2 cellular contexts compared by ENCODE assay signal in genomic region chr12:12723681-12724420, GRCh38.
A peak's percentile ranks its signal among the peaks of the same experiment; 100 is the strongest.
TF ChIP-seq lines count a peak whose summit lies in the region.

No MANE protein-coding gene starts in this region.

TF ChIP-seq in SK-N-SH, 30 proteins besides CTCF, POLR2A, EP300 and RAD21:
- TF ChIP-seq RXRA (IDR thresholded peaks at IDR 0.05; ENCODE audit: borderline replicate concordance, low read depth) (no peak), YY1 (IDR thresholded peaks at IDR 0.05; ENCODE audit: low read depth) (no peak), MXI1 (IDR thresholded peaks at IDR 0.05; ENCODE audit: low read depth, low read length) (peak; percentile 65), FOXM1 (IDR thresholded peaks at IDR 0.05; ENCODE audit: low read depth) (no peak), TAF1 (IDR thresholded peaks at IDR 0.05; ENCODE audit: borderline replicate concordance, low read depth, low read length) (peak; percentile 28; the same call in 1 of the 2 replicates), MAX (IDR thresholded peaks at IDR 0.05; ENCODE audit: low read depth) (peak; percentile 49; the same call in 1 of the 2 replicates), PBX3 (IDR thresholded peaks at IDR 0.05) (no peak)

TF ChIP-seq in K562, 482 proteins besides CTCF, POLR2A, EP300 and RAD21 (continues in another document):
- TF ChIP-seq CCNT2 (IDR thresholded peaks at IDR 0.05; ENCODE audit: borderline replicate concordance, extremely low read depth, insufficient read length, low read depth, low read length) (peak; percentile 48), ERF (CRISPR knock-in tag; IDR thresholded peaks at IDR 0.05) (0 out of 2 replicates have a peak, but pooled peaks have one; percentile 58), ZNF518B (CRISPR knock-in tag; IDR thresholded peaks at IDR 0.05) (no peak), GATAD2B (IDR thresholded peaks at IDR 0.05; ENCODE audit: borderline replicate concordance) (no peak), SAFB (IDR thresholded peaks at IDR 0.05; ENCODE audit: borderline replicate concordance, low read depth, low read length) (peak; percentile 63; the same call in 1 of the 2 replicates), MIER1 (IDR thresholded peaks at IDR 0.05; ENCODE audit: low read depth) (no peak), SMAD4 (CRISPR knock-in tag; conservative IDR thresholded peaks at IDR 0.05) (peak; percentile 35; the same call in 1 of the 2 replicates), MCM2 (IDR thresholded peaks at IDR 0.05; ENCODE audit: low read depth) (no peak), ZNF23 (CRISPR knock-in tag; IDR thresholded peaks at IDR 0.05) (no peak), ZNF436 (CRISPR knock-in tag; IDR thresholded peaks at IDR 0.05) (no peak), MAFG (tag; conservative IDR thresholded peaks at IDR 0.05) (no peak), KAT7 (CRISPR knock-in tag; IDR thresholded peaks at IDR 0.05; ENCODE audit: borderline replicate concordance) (0 out of 2 replicates have a peak, but pooled peaks have one; percentile 68), NONO (IDR thresholded peaks at IDR 0.05; ENCODE audit: low read depth in 2 of 2, low read length in 1 of 2) (peak in 1 of 2 experiments; percentile 26; a peak in 1 of 4 replicates), NRF1 (conservative IDR thresholded peaks at IDR 0.05 in 1 of 2, IDR thresholded peaks at IDR 0.05 in 1 of 2) (peak in 1 of 2 experiments; percentile 45; a peak in 1 of 4 replicates), L3MBTL2 (IDR thresholded peaks at IDR 0.05) (peak; percentile 50; the same call in 1 of the 2 replicates), ZNF408 (CRISPR knock-in tag; IDR thresholded peaks at IDR 0.05; ENCODE audit: low read depth) (no peak), ZNF184 (CRISPR knock-in tag; IDR thresholded peaks at IDR 0.05) (no peak), LARP7 (IDR thresholded peaks at IDR 0.05) (no peak), ZNF830 (CRISPR knock-in tag; IDR thresholded peaks at IDR 0.05) (0 out of 2 replicates have a peak, but pooled peaks have one; percentile 8), ZNF12 (CRISPR knock-in tag; IDR thresholded peaks at IDR 0.05) (no peak), MAZ (CRISPR knock-in tag; conservative IDR thresholded peaks at IDR 0.05 in 1 of 2, IDR thresholded peaks at IDR 0.05 in 1 of 2) (no peak), SMAD3 (CRISPR knock-in tag; conservative IDR thresholded peaks at IDR 0.05) (no peak), ZZZ3 (IDR thresholded peaks at IDR 0.05) (no peak), ZNF217 (CRISPR knock-in tag; IDR thresholded peaks at IDR 0.05) (no peak), MAFK (IDR thresholded peaks at IDR 0.05; ENCODE audit: low read length) (no peak), MLLT1 (IDR thresholded peaks at IDR 0.05) (peak; percentile 65 to 80; a peak in 3 of 4 replicates), ARNT (IDR thresholded peaks at IDR 0.05) (no peak), ZNF384 (IDR thresholded peaks at IDR 0.05; ENCODE audit: low read depth, low read length) (no peak), ZBTB9 (CRISPR knock-in tag; IDR thresholded peaks at IDR 0.05) (0 out of 2 replicates have a peak, but pooled peaks have one; percentile 28), BHLHE40 (IDR thresholded peaks at IDR 0.05; ENCODE audit: low read length) (no peak), ZNF57 (CRISPR knock-in tag; IDR thresholded peaks at IDR 0.05) (no peak), BRD4 (IDR thresholded peaks at IDR 0.05) (0 out of 2 replicates have a peak, but pooled peaks have one; percentile 27), ZNF274 (IDR thresholded peaks at IDR 0.05; ENCODE audit: borderline replicate concordance, low read depth, low read length) (no peak), MTA3 (IDR thresholded peaks at IDR 0.05; ENCODE audit: borderline replicate concordance) (0 out of 2 replicates have a peak, but pooled peaks have one; percentile 31), ZBTB1 (CRISPR knock-in tag; IDR thresholded peaks at IDR 0.05; ENCODE audit: borderline replicate concordance, low read depth) (0 out of 2 replicates have a peak, but pooled peaks have one; percentile 36), KHSRP (IDR thresholded peaks at IDR 0.05) (no peak), ATF1 (CRISPR knock-in tag; IDR thresholded peaks at IDR 0.05) (no peak), ATF1 (tag; IDR thresholded peaks at IDR 0.05) (peak; percentile 15; the same call in 1 of the 2 replicates), POLR2G (IDR thresholded peaks at IDR 0.05; ENCODE audit: low read depth, low read length) (peak; percentile 88), AFF1 (IDR thresholded peaks at IDR 0.05; ENCODE audit: low read depth in 1 of 2, partially characterized antibody in 2 of 2) (peak in 1 of 2 experiments; percentile 7), RBM22 (IDR thresholded peaks at IDR 0.05; ENCODE audit: low read depth, low read length, poor library complexity, severe bottlenecking) (peak; percentile 66), IRF2 (CRISPR knock-in tag; IDR thresholded peaks at IDR 0.05) (no peak)
- TF ChIP-seq, protein P1, sequence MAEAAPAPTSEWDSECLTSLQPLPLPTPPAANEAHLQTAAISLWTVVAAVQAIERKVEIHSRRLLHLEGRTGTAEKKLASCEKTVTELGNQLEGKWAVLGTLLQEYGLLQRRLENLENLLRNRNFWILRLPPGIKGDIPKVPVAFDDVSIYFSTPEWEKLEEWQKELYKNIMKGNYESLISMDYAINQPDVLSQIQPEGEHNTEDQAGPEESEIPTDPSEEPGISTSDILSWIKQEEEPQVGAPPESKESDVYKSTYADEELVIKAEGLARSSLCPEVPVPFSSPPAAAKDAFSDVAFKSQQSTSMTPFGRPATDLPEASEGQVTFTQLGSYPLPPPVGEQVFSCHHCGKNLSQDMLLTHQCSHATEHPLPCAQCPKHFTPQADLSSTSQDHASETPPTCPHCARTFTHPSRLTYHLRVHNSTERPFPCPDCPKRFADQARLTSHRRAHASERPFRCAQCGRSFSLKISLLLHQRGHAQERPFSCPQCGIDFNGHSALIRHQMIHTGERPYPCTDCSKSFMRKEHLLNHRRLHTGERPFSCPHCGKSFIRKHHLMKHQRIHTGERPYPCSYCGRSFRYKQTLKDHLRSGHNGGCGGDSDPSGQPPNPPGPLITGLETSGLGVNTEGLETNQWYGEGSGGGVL (CRISPR knock-in tag; IDR thresholded peaks at IDR 0.05): no peak
- TF ChIP-seq, protein P2, sequence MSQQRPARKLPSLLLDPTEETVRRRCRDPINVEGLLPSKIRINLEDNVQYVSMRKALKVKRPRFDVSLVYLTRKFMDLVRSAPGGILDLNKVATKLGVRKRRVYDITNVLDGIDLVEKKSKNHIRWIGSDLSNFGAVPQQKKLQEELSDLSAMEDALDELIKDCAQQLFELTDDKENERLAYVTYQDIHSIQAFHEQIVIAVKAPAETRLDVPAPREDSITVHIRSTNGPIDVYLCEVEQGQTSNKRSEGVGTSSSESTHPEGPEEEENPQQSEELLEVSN (IDR thresholded peaks at IDR 0.05; ENCODE audit: borderline replicate concordance in 1 of 2, extremely low read depth in 1 of 2, insufficient read depth in 1 of 2, insufficient read length in 1 of 2, low read depth in 1 of 2, low read length in 1 of 2, poor library complexity in 1 of 2, severe bottlenecking in 1 of 2): peak; percentile 54 to 82
- TF ChIP-seq, protein P3, sequence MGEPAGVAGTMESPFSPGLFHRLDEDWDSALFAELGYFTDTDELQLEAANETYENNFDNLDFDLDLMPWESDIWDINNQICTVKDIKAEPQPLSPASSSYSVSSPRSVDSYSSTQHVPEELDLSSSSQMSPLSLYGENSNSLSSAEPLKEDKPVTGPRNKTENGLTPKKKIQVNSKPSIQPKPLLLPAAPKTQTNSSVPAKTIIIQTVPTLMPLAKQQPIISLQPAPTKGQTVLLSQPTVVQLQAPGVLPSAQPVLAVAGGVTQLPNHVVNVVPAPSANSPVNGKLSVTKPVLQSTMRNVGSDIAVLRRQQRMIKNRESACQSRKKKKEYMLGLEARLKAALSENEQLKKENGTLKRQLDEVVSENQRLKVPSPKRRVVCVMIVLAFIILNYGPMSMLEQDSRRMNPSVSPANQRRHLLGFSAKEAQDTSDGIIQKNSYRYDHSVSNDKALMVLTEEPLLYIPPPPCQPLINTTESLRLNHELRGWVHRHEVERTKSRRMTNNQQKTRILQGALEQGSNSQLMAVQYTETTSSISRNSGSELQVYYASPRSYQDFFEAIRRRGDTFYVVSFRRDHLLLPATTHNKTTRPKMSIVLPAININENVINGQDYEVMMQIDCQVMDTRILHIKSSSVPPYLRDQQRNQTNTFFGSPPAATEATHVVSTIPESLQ (CRISPR knock-in tag; IDR thresholded peaks at IDR 0.05): no peak
- TF ChIP-seq, protein P4, sequence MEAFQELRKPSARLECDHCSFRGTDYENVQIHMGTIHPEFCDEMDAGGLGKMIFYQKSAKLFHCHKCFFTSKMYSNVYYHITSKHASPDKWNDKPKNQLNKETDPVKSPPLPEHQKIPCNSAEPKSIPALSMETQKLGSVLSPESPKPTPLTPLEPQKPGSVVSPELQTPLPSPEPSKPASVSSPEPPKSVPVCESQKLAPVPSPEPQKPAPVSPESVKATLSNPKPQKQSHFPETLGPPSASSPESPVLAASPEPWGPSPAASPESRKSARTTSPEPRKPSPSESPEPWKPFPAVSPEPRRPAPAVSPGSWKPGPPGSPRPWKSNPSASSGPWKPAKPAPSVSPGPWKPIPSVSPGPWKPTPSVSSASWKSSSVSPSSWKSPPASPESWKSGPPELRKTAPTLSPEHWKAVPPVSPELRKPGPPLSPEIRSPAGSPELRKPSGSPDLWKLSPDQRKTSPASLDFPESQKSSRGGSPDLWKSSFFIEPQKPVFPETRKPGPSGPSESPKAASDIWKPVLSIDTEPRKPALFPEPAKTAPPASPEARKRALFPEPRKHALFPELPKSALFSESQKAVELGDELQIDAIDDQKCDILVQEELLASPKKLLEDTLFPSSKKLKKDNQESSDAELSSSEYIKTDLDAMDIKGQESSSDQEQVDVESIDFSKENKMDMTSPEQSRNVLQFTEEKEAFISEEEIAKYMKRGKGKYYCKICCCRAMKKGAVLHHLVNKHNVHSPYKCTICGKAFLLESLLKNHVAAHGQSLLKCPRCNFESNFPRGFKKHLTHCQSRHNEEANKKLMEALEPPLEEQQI (IDR thresholded peaks at IDR 0.05): no peak
